18 cellular contexts compared by ENCODE assay signal in genomic region chr10:511849-512191, GRCh38.
DNase-seq lines count a peak whose midpoint lies in the region; ATAC-seq lines count a peak whose summit lies in the region.
"Had no signal": no experiment of that assay in that cellular context is flagged by ENCODE, and none has a peak within 500 bp of the region (broad histone marks: within the 10 kb centered on the region; RNA-seq: fewer than 3 reads in every experiment).

No MANE protein-coding gene starts in this region.

- H3K27ac Mint-ChIP-seq in T-cell, result no peak overlapping the region
- H3K27ac Mint-ChIP-seq: activated naive CD4-positive, alpha-beta T cell treated with anti-CD3 and anti-CD28 coated beads, Interleukin-2, amount 50 U/mL, for 24 hours; activated T-cell treated with anti-CD3 and anti-CD28 coated beads, Interleukin-2, amount 50 U/mL, for 72 hours; natural killer cell had no signal

- no peaks in the 10 kb centered on the region for H3K9me3 Mint-ChIP-seq in T-cell
- H3K9me3 Mint-ChIP-seq: activated naive CD4-positive, alpha-beta T cell treated with anti-CD3 and anti-CD28 coated beads, Interleukin-2, amount 50 U/mL, for 24 hours; activated T-cell treated with anti-CD3 and anti-CD28 coated beads, Interleukin-2, amount 50 U/mL, for 72 hours; natural killer cell had no signal

- H3K4me1 Mint-ChIP-seq in T-cell, result peaks cover 15 to 26% (median 21%) of the 10 kb centered on the region in 3 donors

- CTCF ChIA-PET in T-cell (lab: Charles Lee), result no interaction called here

- ATAC-seq in T-cell (replicated peaks in 1 of 4), result no peak
- ATAC-seq: activated T-cell treated with anti-CD3 and anti-CD28 coated beads, Interleukin-2, amount 50 U/mL, for 72 hours had no signal

- POLR2A ChIA-PET in T-cell (lab: Charles Lee), result no interaction called here

- intact Hi-C loops in cardiac septum (cut with DNase I) (loop anchor here (2.0 to 10.0 kb wide), 3 partner anchors 103 to 275 kb away; partner anchors contain the start of gene DIP2C), posterior vena cava (cut with DNase I) (loop anchor here in 1 of 2 donors (5.0 to 10.0 kb wide), 2 partner anchors 175 to 273 kb away; partner anchors contain the start of gene DIP2C)

- no peaks in the 10 kb centered on the region for H3K36me3 Mint-ChIP-seq in T-cell
- H3K36me3 Mint-ChIP-seq: activated naive CD4-positive, alpha-beta T cell treated with anti-CD3 and anti-CD28 coated beads, Interleukin-2, amount 50 U/mL, for 24 hours; natural killer cell had no signal

- H3K27me3 Mint-ChIP-seq in T-cell, result peaks cover 0 to 5% of the 10 kb centered on the region in 2 donors
- H3K27me3 Mint-ChIP-seq: activated naive CD4-positive, alpha-beta T cell treated with anti-CD3 and anti-CD28 coated beads, Interleukin-2, amount 50 U/mL, for 24 hours had no signal

- H3K4me3 Mint-ChIP-seq in T-cell, result no peak overlapping the region
- H3K4me3 Mint-ChIP-seq: activated naive CD4-positive, alpha-beta T cell treated with anti-CD3 and anti-CD28 coated beads, Interleukin-2, amount 50 U/mL, for 24 hours; activated T-cell treated with anti-CD3 and anti-CD28 coated beads, Interleukin-2, amount 50 U/mL, for 72 hours; natural killer cell had no signal

- DNase-seq in NCI-H345 (lab: John Stamatoyannopoulos, UW), result peak; percentile 36
- DNase-seq in NCI-H345 treated with DMSO at 0.1 percent for 48 hours (lab: John Stamatoyannopoulos, UW; ENCODE audit: unreplicated experiment), result no peak
- DNase-seq in cardiac septum (ENCODE audit: low spot score), result peak; percentile 53
- DNase-seq in posterior vena cava (ENCODE audit: low spot score), result peak; percentile 57
- DNase-seq in Kasumi-1 (lab: John Stamatoyannopoulos, UW), result no peak
- no peak for DNase-seq in NCI-H187 (lab: John Stamatoyannopoulos, UW)
- no peak for DNase-seq in T-cell
- no peak for DNase-seq in H4 (ENCODE audit: low spot score)
- DNase-seq: activated CD4-positive, alpha-beta T cell treated with anti-CD3 and anti-CD28 coated beads for 1 hour; activated T-cell treated with anti-CD3 and anti-CD28 coated beads, Interleukin-2, amount 50 U/mL, for 72 hours; GDM1; hippocampal formation; Karpas-422; natural killer cell; NCI-H1105; PC-9; stimulated activated CD4-positive, alpha-beta T cell treated with anti-CD3 and anti-CD28 coated beads, Interleukin-12 subunit alpha, Interleukin-12 subunit beta, amount 100 ng/mL, for 4 hours had no signal

Comparison
In these comparisons a context has a peak if more than half of its experiments do, and no peak if none do; other contexts are left out.
1. DNase-seq: peak in NCI-H345 (single experiment), cardiac septum (single experiment) and posterior vena cava (single experiment); none in NCI-H345 treated with DMSO at 0.1 percent for 48 hours (single experiment), Kasumi-1 (0 of 2), NCI-H187 (0 of 2), T-cell (0 of 34) and H4 (single experiment).